ENCODE assay signal across 1 cellular context in the genomic region with DNA sequence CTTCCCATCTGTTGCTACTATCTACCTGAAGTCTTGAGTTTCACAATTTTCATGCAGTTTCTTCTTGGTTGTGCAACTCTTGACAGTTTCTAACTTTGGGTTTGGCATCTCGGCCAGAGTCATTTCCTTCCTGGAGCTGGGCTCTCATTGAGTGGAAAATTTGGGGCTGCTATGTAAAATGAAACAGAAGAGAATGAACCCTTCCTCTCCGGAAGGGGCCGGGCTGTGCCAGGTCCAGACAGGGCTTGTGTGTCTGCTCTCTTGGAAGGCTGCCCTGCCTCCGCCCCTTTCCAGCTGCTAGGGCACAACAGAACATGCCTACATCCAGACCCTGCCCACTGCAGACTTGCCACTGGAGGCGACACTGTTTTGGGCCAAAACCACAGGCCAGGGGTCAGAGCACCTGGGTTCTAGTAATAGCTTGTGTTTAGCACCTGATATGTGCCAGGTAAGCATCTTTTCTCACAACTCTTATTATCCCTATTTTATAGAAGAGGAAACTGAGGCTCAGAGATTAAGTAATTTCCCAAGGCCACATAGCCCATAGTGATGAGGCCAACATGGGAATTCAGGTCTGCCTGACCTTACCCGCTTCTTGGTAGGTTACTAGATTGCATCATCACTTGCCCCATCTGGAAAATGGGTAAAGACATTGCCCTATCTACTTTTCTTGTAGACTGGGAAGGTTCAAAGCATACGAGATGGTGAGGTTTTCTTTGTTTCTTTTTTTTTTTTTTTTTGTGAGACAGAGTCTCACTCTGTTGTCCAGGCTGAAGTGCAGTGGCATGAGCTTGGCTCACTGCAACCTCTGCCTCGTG.
TF ChIP-seq lines count a peak whose summit lies in the region.

No MANE protein-coding gene starts in this region.

TF ChIP-seq in K562, 482 proteins besides CTCF, POLR2A, EP300 and RAD21:
- TF ChIP-seq CBFA2T3 (IDR thresholded peaks at IDR 0.05) = no peak
- no peak for TF ChIP-seq ZNF134 (CRISPR knock-in tag; conservative IDR thresholded peaks at IDR 0.05)
- TF ChIP-seq FOXJ3 (CRISPR knock-in tag; IDR thresholded peaks at IDR 0.05) = no peak
- TF ChIP-seq, protein P1, sequence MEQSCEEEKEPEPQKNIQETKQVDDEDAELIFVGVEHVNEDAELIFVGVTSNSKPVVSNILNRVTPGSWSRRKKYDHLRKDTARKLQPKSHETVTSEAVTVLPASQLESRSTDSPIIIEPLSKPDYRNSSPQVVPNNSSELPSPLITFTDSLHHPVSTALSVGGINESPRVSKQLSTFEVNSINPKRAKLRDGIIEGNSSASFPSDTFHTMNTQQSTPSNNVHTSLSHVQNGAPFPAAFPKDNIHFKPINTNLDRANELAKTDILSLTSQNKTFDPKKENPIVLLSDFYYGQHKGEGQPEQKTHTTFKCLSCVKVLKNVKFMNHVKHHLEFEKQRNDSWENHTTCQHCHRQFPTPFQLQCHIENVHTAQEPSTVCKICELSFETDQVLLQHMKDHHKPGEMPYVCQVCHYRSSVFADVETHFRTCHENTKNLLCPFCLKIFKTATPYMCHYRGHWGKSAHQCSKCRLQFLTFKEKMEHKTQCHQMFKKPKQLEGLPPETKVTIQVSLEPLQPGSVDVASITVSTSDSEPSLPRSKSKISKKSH (CRISPR knock-in tag; IDR thresholded peaks at IDR 0.05) = no peak
- TF ChIP-seq, protein P2, sequence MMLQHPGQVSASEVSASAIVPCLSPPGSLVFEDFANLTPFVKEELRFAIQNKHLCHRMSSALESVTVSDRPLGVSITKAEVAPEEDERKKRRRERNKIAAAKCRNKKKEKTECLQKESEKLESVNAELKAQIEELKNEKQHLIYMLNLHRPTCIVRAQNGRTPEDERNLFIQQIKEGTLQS (IDR thresholded peaks at IDR 0.05) = peak; percentile 83
- TF ChIP-seq, protein P2 (CRISPR knock-in tag; conservative IDR thresholded peaks at IDR 0.05) = no peak
- TF ChIP-seq FOXK2 (conservative IDR thresholded peaks at IDR 0.05 in 1 of 2, IDR thresholded peaks at IDR 0.05 in 1 of 2; ENCODE audit: low read depth in 2 of 2) = no peak
- no peak for TF ChIP-seq GATA2 (CRISPR knock-in tag; IDR thresholded peaks at IDR 0.05)
- TF ChIP-seq CBX3 (IDR thresholded peaks at IDR 0.05; ENCODE audit: borderline replicate concordance in 1 of 2, low read length in 2 of 2) = no peak
- TF ChIP-seq CBX1 (IDR thresholded peaks at IDR 0.05; ENCODE audit: low read depth) = no peak
- TF ChIP-seq, protein P3, sequence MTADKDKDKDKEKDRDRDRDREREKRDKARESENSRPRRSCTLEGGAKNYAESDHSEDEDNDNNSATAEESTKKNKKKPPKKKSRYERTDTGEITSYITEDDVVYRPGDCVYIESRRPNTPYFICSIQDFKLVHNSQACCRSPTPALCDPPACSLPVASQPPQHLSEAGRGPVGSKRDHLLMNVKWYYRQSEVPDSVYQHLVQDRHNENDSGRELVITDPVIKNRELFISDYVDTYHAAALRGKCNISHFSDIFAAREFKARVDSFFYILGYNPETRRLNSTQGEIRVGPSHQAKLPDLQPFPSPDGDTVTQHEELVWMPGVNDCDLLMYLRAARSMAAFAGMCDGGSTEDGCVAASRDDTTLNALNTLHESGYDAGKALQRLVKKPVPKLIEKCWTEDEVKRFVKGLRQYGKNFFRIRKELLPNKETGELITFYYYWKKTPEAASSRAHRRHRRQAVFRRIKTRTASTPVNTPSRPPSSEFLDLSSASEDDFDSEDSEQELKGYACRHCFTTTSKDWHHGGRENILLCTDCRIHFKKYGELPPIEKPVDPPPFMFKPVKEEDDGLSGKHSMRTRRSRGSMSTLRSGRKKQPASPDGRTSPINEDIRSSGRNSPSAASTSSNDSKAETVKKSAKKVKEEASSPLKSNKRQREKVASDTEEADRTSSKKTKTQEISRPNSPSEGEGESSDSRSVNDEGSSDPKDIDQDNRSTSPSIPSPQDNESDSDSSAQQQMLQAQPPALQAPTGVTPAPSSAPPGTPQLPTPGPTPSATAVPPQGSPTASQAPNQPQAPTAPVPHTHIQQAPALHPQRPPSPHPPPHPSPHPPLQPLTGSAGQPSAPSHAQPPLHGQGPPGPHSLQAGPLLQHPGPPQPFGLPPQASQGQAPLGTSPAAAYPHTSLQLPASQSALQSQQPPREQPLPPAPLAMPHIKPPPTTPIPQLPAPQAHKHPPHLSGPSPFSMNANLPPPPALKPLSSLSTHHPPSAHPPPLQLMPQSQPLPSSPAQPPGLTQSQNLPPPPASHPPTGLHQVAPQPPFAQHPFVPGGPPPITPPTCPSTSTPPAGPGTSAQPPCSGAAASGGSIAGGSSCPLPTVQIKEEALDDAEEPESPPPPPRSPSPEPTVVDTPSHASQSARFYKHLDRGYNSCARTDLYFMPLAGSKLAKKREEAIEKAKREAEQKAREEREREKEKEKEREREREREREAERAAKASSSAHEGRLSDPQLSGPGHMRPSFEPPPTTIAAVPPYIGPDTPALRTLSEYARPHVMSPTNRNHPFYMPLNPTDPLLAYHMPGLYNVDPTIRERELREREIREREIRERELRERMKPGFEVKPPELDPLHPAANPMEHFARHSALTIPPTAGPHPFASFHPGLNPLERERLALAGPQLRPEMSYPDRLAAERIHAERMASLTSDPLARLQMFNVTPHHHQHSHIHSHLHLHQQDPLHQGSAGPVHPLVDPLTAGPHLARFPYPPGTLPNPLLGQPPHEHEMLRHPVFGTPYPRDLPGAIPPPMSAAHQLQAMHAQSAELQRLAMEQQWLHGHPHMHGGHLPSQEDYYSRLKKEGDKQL (CRISPR knock-in tag; IDR thresholded peaks at IDR 0.05; ENCODE audit: borderline replicate concordance) = no peak
- no peak for TF ChIP-seq CEBPG (CRISPR knock-in tag; IDR thresholded peaks at IDR 0.05)
- TF ChIP-seq CEBPG (tag; conservative IDR thresholded peaks at IDR 0.05 in 1 of 2, IDR thresholded peaks at IDR 0.05 in 1 of 2) = peak in 1 of 2 experiments; percentile 84; a peak in 2 of 4 replicates
- TF ChIP-seq CEBPB (tag; IDR thresholded peaks at IDR 0.05) = peak; percentile 54
- TF ChIP-seq, protein P4, sequence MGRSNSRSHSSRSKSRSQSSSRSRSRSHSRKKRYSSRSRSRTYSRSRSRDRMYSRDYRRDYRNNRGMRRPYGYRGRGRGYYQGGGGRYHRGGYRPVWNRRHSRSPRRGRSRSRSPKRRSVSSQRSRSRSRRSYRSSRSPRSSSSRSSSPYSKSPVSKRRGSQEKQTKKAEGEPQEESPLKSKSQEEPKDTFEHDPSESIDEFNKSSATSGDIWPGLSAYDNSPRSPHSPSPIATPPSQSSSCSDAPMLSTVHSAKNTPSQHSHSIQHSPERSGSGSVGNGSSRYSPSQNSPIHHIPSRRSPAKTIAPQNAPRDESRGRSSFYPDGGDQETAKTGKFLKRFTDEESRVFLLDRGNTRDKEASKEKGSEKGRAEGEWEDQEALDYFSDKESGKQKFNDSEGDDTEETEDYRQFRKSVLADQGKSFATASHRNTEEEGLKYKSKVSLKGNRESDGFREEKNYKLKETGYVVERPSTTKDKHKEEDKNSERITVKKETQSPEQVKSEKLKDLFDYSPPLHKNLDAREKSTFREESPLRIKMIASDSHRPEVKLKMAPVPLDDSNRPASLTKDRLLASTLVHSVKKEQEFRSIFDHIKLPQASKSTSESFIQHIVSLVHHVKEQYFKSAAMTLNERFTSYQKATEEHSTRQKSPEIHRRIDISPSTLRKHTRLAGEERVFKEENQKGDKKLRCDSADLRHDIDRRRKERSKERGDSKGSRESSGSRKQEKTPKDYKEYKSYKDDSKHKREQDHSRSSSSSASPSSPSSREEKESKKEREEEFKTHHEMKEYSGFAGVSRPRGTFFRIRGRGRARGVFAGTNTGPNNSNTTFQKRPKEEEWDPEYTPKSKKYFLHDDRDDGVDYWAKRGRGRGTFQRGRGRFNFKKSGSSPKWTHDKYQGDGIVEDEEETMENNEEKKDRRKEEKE (IDR thresholded peaks at IDR 0.05; ENCODE audit: borderline replicate concordance in 1 of 2, control insufficient read depth in 1 of 2, low read depth in 2 of 2, low read length in 1 of 2) = no peak
- peak; percentile 56 for TF ChIP-seq ZNF316 (IDR thresholded peaks at IDR 0.05)
- no peak for TF ChIP-seq EWSR1 (IDR thresholded peaks at IDR 0.05; ENCODE audit: borderline replicate concordance, low read depth, partially characterized antibody)
- TF ChIP-seq, protein P5, sequence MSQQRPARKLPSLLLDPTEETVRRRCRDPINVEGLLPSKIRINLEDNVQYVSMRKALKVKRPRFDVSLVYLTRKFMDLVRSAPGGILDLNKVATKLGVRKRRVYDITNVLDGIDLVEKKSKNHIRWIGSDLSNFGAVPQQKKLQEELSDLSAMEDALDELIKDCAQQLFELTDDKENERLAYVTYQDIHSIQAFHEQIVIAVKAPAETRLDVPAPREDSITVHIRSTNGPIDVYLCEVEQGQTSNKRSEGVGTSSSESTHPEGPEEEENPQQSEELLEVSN (IDR thresholded peaks at IDR 0.05; ENCODE audit: borderline replicate concordance in 1 of 2, extremely low read depth in 1 of 2, insufficient read depth in 1 of 2, insufficient read length in 1 of 2, low read depth in 1 of 2, low read length in 1 of 2, poor library complexity in 1 of 2, severe bottlenecking in 1 of 2) = no peak
- no peak for TF ChIP-seq ZEB2 (IDR thresholded peaks at IDR 0.05)
- no peak for TF ChIP-seq ESRRA (IDR thresholded peaks at IDR 0.05; ENCODE audit: borderline replicate concordance, low read depth)
- TF ChIP-seq, protein P6, sequence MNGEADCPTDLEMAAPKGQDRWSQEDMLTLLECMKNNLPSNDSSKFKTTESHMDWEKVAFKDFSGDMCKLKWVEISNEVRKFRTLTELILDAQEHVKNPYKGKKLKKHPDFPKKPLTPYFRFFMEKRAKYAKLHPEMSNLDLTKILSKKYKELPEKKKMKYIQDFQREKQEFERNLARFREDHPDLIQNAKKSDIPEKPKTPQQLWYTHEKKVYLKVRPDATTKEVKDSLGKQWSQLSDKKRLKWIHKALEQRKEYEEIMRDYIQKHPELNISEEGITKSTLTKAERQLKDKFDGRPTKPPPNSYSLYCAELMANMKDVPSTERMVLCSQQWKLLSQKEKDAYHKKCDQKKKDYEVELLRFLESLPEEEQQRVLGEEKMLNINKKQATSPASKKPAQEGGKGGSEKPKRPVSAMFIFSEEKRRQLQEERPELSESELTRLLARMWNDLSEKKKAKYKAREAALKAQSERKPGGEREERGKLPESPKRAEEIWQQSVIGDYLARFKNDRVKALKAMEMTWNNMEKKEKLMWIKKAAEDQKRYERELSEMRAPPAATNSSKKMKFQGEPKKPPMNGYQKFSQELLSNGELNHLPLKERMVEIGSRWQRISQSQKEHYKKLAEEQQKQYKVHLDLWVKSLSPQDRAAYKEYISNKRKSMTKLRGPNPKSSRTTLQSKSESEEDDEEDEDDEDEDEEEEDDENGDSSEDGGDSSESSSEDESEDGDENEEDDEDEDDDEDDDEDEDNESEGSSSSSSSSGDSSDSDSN (IDR thresholded peaks at IDR 0.05; ENCODE audit: borderline replicate concordance in 1 of 2, low read depth in 2 of 2, low read length in 2 of 2) = no peak
- peak; percentile 35 for TF ChIP-seq C11orf30 (IDR thresholded peaks at IDR 0.05; ENCODE audit: low read depth)
